ENCODE assay signal across 7 cellular contexts in genomic region chr5:43520615-43521014, GRCh38.
"Had no signal": no experiment of that assay in that cellular context is flagged by ENCODE, and none has a peak within 500 bp of the region (broad histone marks: within the 10 kb centered on the region; RNA-seq: fewer than 3 reads in every experiment).

No MANE protein-coding gene starts in this region.

- H3K27me3 Mint-ChIP-seq: IgD-negative memory B cell had no signal

- FAIRE-seq: HepG2, HTR-8/SVneo had no signal

- DNase-seq: IMR-90, KBM-7, KG1 had no signal

- H3K9me3 Mint-ChIP-seq: IgD-negative memory B cell had no signal

- H3K27ac ChIP-seq: HL-60 had no signal

- H3K4me3 Mint-ChIP-seq: IgD-negative memory B cell had no signal

- ATAC-seq: HepG2 had no signal
